1 cellular context compared by ENCODE assay signal in genomic region chr2:33170251-33170650, GRCh38.
TF ChIP-seq lines count a peak whose summit lies in the region.

No MANE protein-coding gene starts in this region.

TF ChIP-seq in HepG2, 621 proteins besides CTCF, POLR2A, EP300 and RAD21 (continued from another document):
- TF ChIP-seq ZNF687 (CRISPR knock-in tag; IDR thresholded peaks at IDR 0.05) (peak; percentile 11; the same call in 1 of the 2 replicates), HOXA3 (CRISPR knock-in tag; IDR thresholded peaks at IDR 0.05) (peak; percentile 65), ZNF281 (CRISPR knock-in tag; IDR thresholded peaks at IDR 0.05; ENCODE audit: borderline replicate concordance) (peak; percentile 95)
